ENCODE assay signal across 1 cellular context in the genomic region with DNA sequence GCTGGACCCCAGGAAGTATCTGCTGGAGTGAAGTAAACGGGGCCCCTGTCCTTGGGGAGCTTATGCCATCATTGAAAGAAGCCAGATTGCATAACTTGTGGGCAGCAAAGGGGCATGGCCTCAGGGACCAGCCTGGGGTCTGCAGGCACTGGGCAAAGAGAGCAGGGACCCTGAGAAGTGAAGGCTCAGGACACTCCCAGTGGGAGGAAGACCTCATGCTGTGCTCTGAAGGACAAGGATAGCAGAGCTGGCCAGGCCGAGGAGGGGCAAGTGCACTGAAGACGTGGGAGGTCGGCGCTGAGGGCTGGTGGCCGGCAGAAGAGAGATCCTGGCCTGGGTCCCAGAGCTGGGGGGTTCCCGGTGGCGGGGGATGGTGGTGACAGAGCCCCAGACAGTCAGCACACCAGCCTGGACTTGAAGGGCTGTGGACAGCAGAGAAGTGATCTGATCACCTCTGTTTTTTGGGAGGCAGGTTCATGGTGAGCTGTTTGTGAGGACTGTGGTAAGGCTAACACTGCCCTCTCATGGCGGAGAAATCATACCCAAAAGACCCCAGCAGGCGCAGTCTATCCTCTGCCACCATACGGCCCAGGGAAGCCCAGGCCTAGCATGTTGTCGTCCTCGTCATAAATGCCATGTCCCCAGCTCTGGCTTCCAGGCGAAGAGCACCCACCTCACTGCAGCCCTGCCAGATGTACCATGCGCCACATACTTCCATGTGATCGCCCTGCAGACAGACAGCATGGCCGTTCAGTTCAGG.
TF ChIP-seq lines count a peak whose summit lies in the region.

No MANE protein-coding gene starts in this region.

TF ChIP-seq in K562, 482 proteins besides CTCF, POLR2A, EP300 and RAD21 (continues in another document):
- TF ChIP-seq, protein P1, sequence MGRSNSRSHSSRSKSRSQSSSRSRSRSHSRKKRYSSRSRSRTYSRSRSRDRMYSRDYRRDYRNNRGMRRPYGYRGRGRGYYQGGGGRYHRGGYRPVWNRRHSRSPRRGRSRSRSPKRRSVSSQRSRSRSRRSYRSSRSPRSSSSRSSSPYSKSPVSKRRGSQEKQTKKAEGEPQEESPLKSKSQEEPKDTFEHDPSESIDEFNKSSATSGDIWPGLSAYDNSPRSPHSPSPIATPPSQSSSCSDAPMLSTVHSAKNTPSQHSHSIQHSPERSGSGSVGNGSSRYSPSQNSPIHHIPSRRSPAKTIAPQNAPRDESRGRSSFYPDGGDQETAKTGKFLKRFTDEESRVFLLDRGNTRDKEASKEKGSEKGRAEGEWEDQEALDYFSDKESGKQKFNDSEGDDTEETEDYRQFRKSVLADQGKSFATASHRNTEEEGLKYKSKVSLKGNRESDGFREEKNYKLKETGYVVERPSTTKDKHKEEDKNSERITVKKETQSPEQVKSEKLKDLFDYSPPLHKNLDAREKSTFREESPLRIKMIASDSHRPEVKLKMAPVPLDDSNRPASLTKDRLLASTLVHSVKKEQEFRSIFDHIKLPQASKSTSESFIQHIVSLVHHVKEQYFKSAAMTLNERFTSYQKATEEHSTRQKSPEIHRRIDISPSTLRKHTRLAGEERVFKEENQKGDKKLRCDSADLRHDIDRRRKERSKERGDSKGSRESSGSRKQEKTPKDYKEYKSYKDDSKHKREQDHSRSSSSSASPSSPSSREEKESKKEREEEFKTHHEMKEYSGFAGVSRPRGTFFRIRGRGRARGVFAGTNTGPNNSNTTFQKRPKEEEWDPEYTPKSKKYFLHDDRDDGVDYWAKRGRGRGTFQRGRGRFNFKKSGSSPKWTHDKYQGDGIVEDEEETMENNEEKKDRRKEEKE (IDR thresholded peaks at IDR 0.05; ENCODE audit: borderline replicate concordance in 1 of 2, control insufficient read depth in 1 of 2, low read depth in 2 of 2, low read length in 1 of 2) = no peak
- 0 out of 2 replicates have a peak, but pooled peaks have one; percentile 30 for TF ChIP-seq RB1 (IDR thresholded peaks at IDR 0.05; ENCODE audit: low read depth)
- no peak for TF ChIP-seq SIX5 (IDR thresholded peaks at IDR 0.05; ENCODE audit: borderline replicate concordance in 1 of 2, insufficient read depth in 1 of 2, low read depth in 1 of 2, low read length in 2 of 2)
- TF ChIP-seq MYBL2 (IDR thresholded peaks at IDR 0.05; ENCODE audit: low read depth) = no peak
- TF ChIP-seq MYBL2 (CRISPR knock-in tag; IDR thresholded peaks at IDR 0.05; ENCODE audit: borderline replicate concordance) = no peak
- 0 out of 2 replicates have a peak, but pooled peaks have one; percentile 33 for TF ChIP-seq ARID2 (IDR thresholded peaks at IDR 0.05)
- TF ChIP-seq KLF10 (CRISPR knock-in tag; IDR thresholded peaks at IDR 0.05) = no peak
- TF ChIP-seq, protein P2, sequence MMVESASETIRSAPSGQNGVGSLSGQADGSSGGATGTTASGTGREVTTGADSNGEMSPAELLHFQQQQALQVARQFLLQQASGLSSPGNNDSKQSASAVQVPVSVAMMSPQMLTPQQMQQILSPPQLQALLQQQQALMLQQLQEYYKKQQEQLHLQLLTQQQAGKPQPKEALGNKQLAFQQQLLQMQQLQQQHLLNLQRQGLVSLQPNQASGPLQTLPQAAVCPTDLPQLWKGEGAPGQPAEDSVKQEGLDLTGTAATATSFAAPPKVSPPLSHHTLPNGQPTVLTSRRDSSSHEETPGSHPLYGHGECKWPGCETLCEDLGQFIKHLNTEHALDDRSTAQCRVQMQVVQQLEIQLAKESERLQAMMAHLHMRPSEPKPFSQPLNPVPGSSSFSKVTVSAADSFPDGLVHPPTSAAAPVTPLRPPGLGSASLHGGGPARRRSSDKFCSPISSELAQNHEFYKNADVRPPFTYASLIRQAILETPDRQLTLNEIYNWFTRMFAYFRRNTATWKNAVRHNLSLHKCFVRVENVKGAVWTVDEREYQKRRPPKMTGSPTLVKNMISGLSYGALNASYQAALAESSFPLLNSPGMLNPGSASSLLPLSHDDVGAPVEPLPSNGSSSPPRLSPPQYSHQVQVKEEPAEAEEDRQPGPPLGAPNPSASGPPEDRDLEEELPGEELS (CRISPR knock-in tag; IDR thresholded peaks at IDR 0.05; ENCODE audit: borderline replicate concordance) = no peak
- TF ChIP-seq, protein P3, sequence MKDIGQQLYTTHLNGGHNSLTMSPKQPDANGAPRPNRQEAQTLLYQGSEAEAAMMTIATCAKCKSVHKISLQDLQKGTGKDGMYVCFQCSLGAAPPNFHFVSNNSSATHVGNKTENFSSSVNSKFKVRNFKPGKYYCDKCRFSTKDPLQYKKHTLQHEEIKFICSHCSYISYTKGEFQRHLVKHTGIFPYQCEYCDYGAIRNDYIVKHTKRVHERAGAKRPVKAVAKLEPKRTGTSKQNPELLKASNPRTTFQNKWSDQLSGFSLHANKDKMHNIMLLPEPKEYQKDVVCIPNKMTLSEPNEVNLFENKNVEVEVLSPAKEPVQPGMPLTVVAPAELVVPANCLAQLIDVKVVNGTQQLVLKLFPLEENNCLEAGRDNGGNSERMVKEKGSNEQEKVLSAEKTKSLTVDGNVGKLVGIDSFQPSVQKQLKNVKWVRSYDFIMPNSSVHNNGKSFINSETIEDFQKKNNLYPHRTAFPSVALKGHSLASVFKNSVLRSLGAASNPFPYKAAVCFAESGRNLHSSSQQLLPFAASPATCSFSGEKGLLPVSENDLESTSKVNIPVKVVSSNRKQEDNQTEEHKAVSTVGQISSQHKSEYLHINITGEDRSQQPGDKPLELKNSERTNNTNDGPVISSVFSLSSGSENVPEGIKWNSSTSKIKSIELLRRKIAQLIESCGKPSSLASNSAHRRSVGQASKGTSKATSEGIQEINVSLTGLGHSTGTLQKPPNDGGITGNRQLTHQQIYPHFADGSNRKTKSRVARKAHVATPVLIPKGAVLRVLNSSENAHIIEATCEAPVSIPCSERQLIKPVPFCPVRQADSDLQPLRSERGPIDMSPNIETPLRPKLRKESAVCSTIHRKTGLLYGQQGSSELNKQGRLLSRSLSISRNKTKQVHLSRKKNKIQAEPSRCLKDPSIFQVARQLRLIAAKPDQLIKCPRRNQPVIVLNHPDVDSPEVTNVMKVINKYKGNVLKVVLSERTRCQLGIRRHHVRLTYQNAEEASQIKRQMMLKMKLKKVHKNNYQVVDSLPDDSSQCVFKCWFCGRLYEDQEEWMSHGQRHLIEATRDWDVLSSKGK (CRISPR knock-in tag; IDR thresholded peaks at IDR 0.05) = no peak
- 0 out of 4 replicates have a peak, but pooled peaks of 1 of the 2 experiments have one; percentile 34 for TF ChIP-seq NRF1 (conservative IDR thresholded peaks at IDR 0.05 in 1 of 2, IDR thresholded peaks at IDR 0.05 in 1 of 2)
- no peak for TF ChIP-seq ZBTB1 (CRISPR knock-in tag; IDR thresholded peaks at IDR 0.05; ENCODE audit: borderline replicate concordance, low read depth)
- no peak for TF ChIP-seq HCFC1 (IDR thresholded peaks at IDR 0.05; ENCODE audit: low read depth, low read length)
- TF ChIP-seq XRCC4 (IDR thresholded peaks at IDR 0.05; ENCODE audit: extremely low read depth, insufficient read depth, insufficient read length) = no peak
- TF ChIP-seq, protein P4, sequence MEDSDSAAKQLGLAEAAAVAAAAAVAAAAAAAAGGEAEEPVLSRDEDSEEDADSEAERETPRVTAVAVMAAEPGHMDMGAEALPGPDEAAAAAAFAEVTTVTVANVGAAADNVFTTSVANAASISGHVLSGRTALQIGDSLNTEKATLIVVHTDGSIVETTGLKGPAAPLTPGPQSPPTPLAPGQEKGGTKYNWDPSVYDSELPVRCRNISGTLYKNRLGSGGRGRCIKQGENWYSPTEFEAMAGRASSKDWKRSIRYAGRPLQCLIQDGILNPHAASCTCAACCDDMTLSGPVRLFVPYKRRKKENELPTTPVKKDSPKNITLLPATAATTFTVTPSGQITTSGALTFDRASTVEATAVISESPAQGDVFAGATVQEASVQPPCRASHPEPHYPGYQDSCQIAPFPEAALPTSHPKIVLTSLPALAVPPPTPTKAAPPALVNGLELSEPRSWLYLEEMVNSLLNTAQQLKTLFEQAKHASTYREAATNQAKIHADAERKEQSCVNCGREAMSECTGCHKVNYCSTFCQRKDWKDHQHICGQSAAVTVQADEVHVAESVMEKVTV (CRISPR knock-in tag; IDR thresholded peaks at IDR 0.05) = peak; percentile 43; the same call in 1 of the 2 replicates
- no peak for TF ChIP-seq TBL1XR1 (IDR thresholded peaks at IDR 0.05; ENCODE audit: low read length in 2 of 2)
- TF ChIP-seq, protein P5, sequence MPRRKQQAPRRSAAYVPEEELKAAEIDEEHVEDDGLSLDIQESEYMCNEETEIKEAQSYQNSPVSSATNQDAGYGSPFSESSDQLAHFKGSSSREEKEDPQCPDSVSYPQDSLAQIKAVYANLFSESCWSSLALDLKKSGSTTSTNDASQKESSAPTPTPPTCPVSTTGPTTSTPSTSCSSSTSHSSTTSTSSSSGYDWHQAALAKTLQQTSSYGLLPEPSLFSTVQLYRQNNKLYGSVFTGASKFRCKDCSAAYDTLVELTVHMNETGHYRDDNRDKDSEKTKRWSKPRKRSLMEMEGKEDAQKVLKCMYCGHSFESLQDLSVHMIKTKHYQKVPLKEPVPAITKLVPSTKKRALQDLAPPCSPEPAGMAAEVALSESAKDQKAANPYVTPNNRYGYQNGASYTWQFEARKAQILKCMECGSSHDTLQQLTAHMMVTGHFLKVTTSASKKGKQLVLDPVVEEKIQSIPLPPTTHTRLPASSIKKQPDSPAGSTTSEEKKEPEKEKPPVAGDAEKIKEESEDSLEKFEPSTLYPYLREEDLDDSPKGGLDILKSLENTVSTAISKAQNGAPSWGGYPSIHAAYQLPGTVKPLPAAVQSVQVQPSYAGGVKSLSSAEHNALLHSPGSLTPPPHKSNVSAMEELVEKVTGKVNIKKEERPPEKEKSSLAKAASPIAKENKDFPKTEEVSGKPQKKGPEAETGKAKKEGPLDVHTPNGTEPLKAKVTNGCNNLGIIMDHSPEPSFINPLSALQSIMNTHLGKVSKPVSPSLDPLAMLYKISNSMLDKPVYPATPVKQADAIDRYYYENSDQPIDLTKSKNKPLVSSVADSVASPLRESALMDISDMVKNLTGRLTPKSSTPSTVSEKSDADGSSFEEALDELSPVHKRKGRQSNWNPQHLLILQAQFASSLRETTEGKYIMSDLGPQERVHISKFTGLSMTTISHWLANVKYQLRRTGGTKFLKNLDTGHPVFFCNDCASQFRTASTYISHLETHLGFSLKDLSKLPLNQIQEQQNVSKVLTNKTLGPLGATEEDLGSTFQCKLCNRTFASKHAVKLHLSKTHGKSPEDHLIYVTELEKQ (CRISPR knock-in tag; IDR thresholded peaks at IDR 0.05) = no peak
- no peak for TF ChIP-seq IRF2 (CRISPR knock-in tag; IDR thresholded peaks at IDR 0.05)
- TF ChIP-seq TOE1 (IDR thresholded peaks at IDR 0.05; ENCODE audit: borderline replicate concordance) = no peak
- TF ChIP-seq TOE1 (CRISPR knock-in tag; IDR thresholded peaks at IDR 0.05; ENCODE audit: borderline replicate concordance, low read depth) = no peak
- 0 out of 2 replicates have a peak, but pooled peaks have one; percentile 41 for TF ChIP-seq XRCC5 (IDR thresholded peaks at IDR 0.05; ENCODE audit: low read depth, low read length)
- TF ChIP-seq CC2D1A (IDR thresholded peaks at IDR 0.05) = 0 out of 2 replicates have a peak, but pooled peaks have one; percentile 24
- no peak for TF ChIP-seq NONO (IDR thresholded peaks at IDR 0.05; ENCODE audit: low read depth in 2 of 2, low read length in 1 of 2)
- no peak for TF ChIP-seq SUPT5H (IDR thresholded peaks at IDR 0.05)
- TF ChIP-seq, protein P6, sequence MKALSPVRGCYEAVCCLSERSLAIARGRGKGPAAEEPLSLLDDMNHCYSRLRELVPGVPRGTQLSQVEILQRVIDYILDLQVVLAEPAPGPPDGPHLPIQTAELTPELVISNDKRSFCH (CRISPR knock-in tag; IDR thresholded peaks at IDR 0.05) = no peak
- TF ChIP-seq, protein P6 (tag; IDR thresholded peaks at IDR 0.05) = no peak
- TF ChIP-seq XRCC3 (IDR thresholded peaks at IDR 0.05) = no peak
- TF ChIP-seq CTBP1 (IDR thresholded peaks at IDR 0.05; ENCODE audit: borderline replicate concordance) = peak; percentile 51; the same call in 1 of the 2 replicates
- TF ChIP-seq TAF7 (tag; IDR thresholded peaks at IDR 0.05) = no peak
- TF ChIP-seq BCOR (IDR thresholded peaks at IDR 0.05) = no peak
- no peak for TF ChIP-seq RBM14 (IDR thresholded peaks at IDR 0.05; ENCODE audit: borderline replicate concordance, insufficient read depth, low read depth, low read length)
- no peak for TF ChIP-seq HIVEP1 (CRISPR knock-in tag; IDR thresholded peaks at IDR 0.05)
- no peak for TF ChIP-seq KDM4B (IDR thresholded peaks at IDR 0.05; ENCODE audit: borderline replicate concordance in 2 of 2, low read depth in 1 of 2)
- TF ChIP-seq CBFA2T3 (IDR thresholded peaks at IDR 0.05) = no peak
- no peak for TF ChIP-seq SRSF3 (IDR thresholded peaks at IDR 0.05; ENCODE audit: insufficient read depth, low read length)
- no peak for TF ChIP-seq NR2C2 (CRISPR knock-in tag; IDR thresholded peaks at IDR 0.05)
- no peak for TF ChIP-seq NR2C2 (tag; IDR thresholded peaks at IDR 0.05)
- TF ChIP-seq, protein P7, sequence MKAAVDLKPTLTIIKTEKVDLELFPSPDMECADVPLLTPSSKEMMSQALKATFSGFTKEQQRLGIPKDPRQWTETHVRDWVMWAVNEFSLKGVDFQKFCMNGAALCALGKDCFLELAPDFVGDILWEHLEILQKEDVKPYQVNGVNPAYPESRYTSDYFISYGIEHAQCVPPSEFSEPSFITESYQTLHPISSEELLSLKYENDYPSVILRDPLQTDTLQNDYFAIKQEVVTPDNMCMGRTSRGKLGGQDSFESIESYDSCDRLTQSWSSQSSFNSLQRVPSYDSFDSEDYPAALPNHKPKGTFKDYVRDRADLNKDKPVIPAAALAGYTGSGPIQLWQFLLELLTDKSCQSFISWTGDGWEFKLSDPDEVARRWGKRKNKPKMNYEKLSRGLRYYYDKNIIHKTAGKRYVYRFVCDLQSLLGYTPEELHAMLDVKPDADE (conservative IDR thresholded peaks at IDR 0.05; ENCODE audit: control insufficient read depth, low read depth, low read length) = no peak
- TF ChIP-seq RUNX1 (IDR thresholded peaks at IDR 0.05; ENCODE audit: low read depth) = no peak
- TF ChIP-seq U2AF1 (optimal IDR thresholded peaks at IDR 0.05; ENCODE audit: low read depth, low read length) = no peak
- TF ChIP-seq KAT8 (IDR thresholded peaks at IDR 0.05; ENCODE audit: low read depth) = no peak
- TF ChIP-seq MAFF (IDR thresholded peaks at IDR 0.05; ENCODE audit: low read length) = no peak
- no peak for TF ChIP-seq RBM34 (IDR thresholded peaks at IDR 0.05; ENCODE audit: borderline replicate concordance, insufficient read depth, low read length)
- no peak for TF ChIP-seq NR4A1 (CRISPR knock-in tag; IDR thresholded peaks at IDR 0.05)
- TF ChIP-seq NR4A1 (tag; IDR thresholded peaks at IDR 0.05) = no peak
- TF ChIP-seq NR2C1 (IDR thresholded peaks at IDR 0.05) = no peak
- TF ChIP-seq NR2C1 (tag; IDR thresholded peaks at IDR 0.05) = no peak
- TF ChIP-seq ZBTB7A (IDR thresholded peaks at IDR 0.05; ENCODE audit: borderline replicate concordance, control insufficient read depth, low read depth, low read length) = peak; percentile 62; the same call in 1 of the 2 replicates
- no peak for TF ChIP-seq ZNF165 (CRISPR knock-in tag; IDR thresholded peaks at IDR 0.05; ENCODE audit: borderline replicate concordance)
- TF ChIP-seq ZNF354B (CRISPR knock-in tag; IDR thresholded peaks at IDR 0.05) = no peak
